In genomic region chr6:137233561-137234504, GRCh38 we compare ENCODE assay signal across 8 cellular contexts. TPM values are rescaled to one million over a fixed set of nuclear protein-coding genes. Genes with fewer than 3 reads are reported as not detected.
A peak's percentile ranks its signal among the peaks of the same experiment; 100 is the strongest.
DNase-seq lines count a peak whose midpoint lies in the region; ATAC-seq and TF ChIP-seq lines count a peak whose summit lies in the region.

No MANE protein-coding gene starts in this region.

- H3K27ac ChIP-seq in BLaER1 (peak overlapping the region; percentile 70), uterus (peak overlapping the region; percentile 59 to 69)

- H3K27me3 ChIP-seq in BLaER1 (no peaks in the 10 kb centered on the region), uterus (no peaks in the 10 kb centered on the region)

- H3K4me2 ChIP-seq in BLaER1 = peak overlapping the region; percentile 64

- TF ChIP-seq CTCF in astrocyte of the cerebellum (IDR thresholded peaks at IDR 0.05; ENCODE audit: low read depth, low read length, missing control alignments) (no peak), uterus (IDR thresholded peaks at IDR 0.05) (no peak)

- peak; percentile 63 for ATAC-seq in left lobe of liver

- DNase-seq in LHCN-M2 (ENCODE audit: low read depth) = peak; percentile 76
- peak; percentile 69 for DNase-seq in astrocyte of the cerebellum (ENCODE audit: low read depth)
- DNase-seq in left lobe of liver (ENCODE audit: low spot score) = no peak
- DNase-seq in uterus = peak; percentile 29 to 37
- no peak for DNase-seq in hepatic stellate cell (ENCODE audit: low spot score)
- DNase-seq in D341Med (ENCODE audit: low spot score) = no peak
- no peak for DNase-seq in NCI-H524 (lab: John Stamatoyannopoulos, UW)

- H3K36me3 ChIP-seq in BLaER1 (no peaks in the 10 kb centered on the region), uterus (no peaks in the 10 kb centered on the region)

- no peaks in the 10 kb centered on the region for H4K20me1 ChIP-seq in BLaER1

- H3K4me1 ChIP-seq in BLaER1 (peaks cover 52% of the 10 kb centered on the region), uterus (no peaks in the 10 kb centered on the region)

- no peak for TF ChIP-seq POLR2A in uterus (IDR thresholded peaks at IDR 0.05)

- H3K9ac ChIP-seq in BLaER1 = peak overlapping the region; percentile 13; the same call in 1 of the 2 replicates

- peaks cover 24% of the 10 kb centered on the region for H3K9me3 ChIP-seq in BLaER1
- no peaks in the 10 kb centered on the region for H3K9me3 ChIP-seq in uterus

- in situ Hi-C loops in astrocyte of the cerebellum (cut with HindIII; ENCODE audit: low sequenced_read_pairs) = loop anchor here (5.0 kb wide), 1 partner anchor 63 kb away; no protein-coding TSS in a partner anchor

- H3K4me3 ChIP-seq in BLaER1 (no peak overlapping the region), astrocyte of the cerebellum (ENCODE audit: low read depth, low read length) (no peak overlapping the region), uterus (no peak overlapping the region)

- intact Hi-C loops in uterus (cut with DNase I; ENCODE audit: low total_unique reads) = no loop called here

RNA-seq across cellular contexts. Expression of gene IFNGR1, which starts 14.6 kb away (rescaled TPM):
- 19.3 and 22.8 TPM in 2 replicates for total RNA-seq in LHCN-M2 (2014; rRNA removed)
- polyA plus RNA-seq in LHCN-M2 (2012) = 12.4 TPM
- 23.0 TPM for total RNA-seq in left lobe of liver
- 100 to 1,000 TPM in 2 of 4 donors, 10 to 100 TPM in 2; 53.5 to 122 (median 94.9) TPM for total RNA-seq in uterus

Comparison
In these comparisons a context has a peak if more than half of its experiments do, and no peak if none do; other contexts are left out.
1. DNase-seq: peak in LHCN-M2 (single experiment), astrocyte of the cerebellum (single experiment) and uterus (2 of 2); none in left lobe of liver (single experiment), hepatic stellate cell (single experiment), D341Med (single experiment) and NCI-H524 (0 of 2).